10 cellular contexts compared by ENCODE assay signal in the genomic region with DNA sequence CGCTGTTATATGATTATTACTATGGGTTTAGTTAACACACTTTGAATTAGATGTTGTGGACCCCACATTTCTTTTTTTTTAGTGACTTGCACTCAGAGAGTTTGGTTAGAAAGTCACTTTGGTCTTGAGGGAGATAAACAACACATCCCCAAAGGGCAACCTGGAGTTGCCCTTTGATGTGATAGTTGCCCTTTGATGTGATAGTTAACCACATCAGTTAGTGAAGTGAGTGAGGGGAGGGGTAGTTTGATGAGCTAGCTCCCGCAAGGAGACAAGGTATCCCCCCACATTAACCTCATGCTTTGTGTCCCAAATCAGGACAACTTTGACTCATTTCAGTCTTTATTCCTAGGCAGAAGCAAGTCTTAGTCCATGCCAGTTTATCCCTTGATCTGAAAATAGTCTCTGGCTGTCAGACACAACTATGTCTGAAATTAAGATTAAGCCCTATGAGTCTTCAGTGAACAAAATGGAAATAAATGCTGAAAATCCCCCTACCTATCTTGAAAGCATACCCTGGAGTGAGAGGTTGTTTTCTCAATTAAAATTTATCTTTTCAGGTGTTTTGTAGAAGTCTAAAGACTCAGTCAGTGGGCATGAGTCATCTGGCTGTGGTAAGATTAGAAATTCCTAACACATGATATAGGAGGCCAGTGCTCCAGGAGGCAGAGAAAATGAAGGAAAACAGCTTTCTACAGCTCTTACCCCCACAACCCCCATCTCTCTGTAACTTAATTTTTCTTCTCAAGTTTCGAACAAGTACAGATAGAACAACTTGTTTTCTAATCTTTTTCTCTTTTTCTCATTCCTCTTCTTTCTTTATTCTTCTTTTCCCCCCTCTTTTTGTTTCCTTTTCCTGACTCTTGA.
DNase-seq lines count a peak whose midpoint lies in the region; ATAC-seq and TF ChIP-seq lines count a peak whose summit lies in the region.
"Had no signal": no experiment of that assay in that cellular context is flagged by ENCODE, and none has a peak within 500 bp of the region (broad histone marks: within the 10 kb centered on the region; RNA-seq: fewer than 3 reads in every experiment).

No MANE protein-coding gene starts in this region.

- no peaks in the 10 kb centered on the region for H3K9me3 Mint-ChIP-seq in activated CD4-positive, alpha-beta memory T cell treated with anti-CD3 and anti-CD28 coated beads, Interleukin-2, amount 10 ng/mL, durations not matched to agents 7 days and 5 days

- peak; percentile 83 for DNase-seq in AG08395 (ENCODE audit: low spot score)
- DNase-seq in astrocyte of the cerebellum (ENCODE audit: low read depth) = peak; percentile 90
- no peak for DNase-seq in left lung
- DNase-seq in HuH-7.5 (ENCODE audit: low spot score) = no peak
- DNase-seq in activated CD4-positive, alpha-beta memory T cell treated with anti-CD3 and anti-CD28 coated beads, Interleukin-2, amount 10 ng/mL, durations not matched to agents 7 days and 5 days = no peak
- DNase-seq: caudate nucleus had no signal

- H3K27ac ChIP-seq in HUES48 (ENCODE audit: low read depth, low read length) (peak overlapping the region; percentile 68), left lung (no peak overlapping the region)

- ATAC-seq in left lung = peak; percentile 77
- no peak for ATAC-seq in HG02571 (IDR thresholded peaks at IDR 0.05; ENCODE audit: unreplicated experiment)
- no peak for ATAC-seq in GM21529 (IDR thresholded peaks at IDR 0.05; ENCODE audit: unreplicated experiment)

- peaks cover 28% of the 10 kb centered on the region for H3K4me1 Mint-ChIP-seq in activated CD4-positive, alpha-beta memory T cell treated with anti-CD3 and anti-CD28 coated beads, Interleukin-2, amount 10 ng/mL, durations not matched to agents 7 days and 5 days

- H3K36me3 ChIP-seq in HUES48 (ENCODE audit: control insufficient read depth, insufficient read depth, low read length) (no peaks in the 10 kb centered on the region), left lung (no peaks in the 10 kb centered on the region)
- H3K36me3 ChIP-seq: HAP-1 had no signal

- in situ Hi-C loops in astrocyte of the cerebellum (cut with HindIII; ENCODE audit: low sequenced_read_pairs) = loop anchor here (25.0 kb wide), 1 partner anchor 200 kb away; no protein-coding TSS in a partner anchor

- no peak overlapping the region for H3K4me3 Mint-ChIP-seq in activated CD4-positive, alpha-beta memory T cell treated with anti-CD3 and anti-CD28 coated beads, Interleukin-2, amount 10 ng/mL, durations not matched to agents 7 days and 5 days

- no peak overlapping the region for H3K27ac Mint-ChIP-seq in activated CD4-positive, alpha-beta memory T cell treated with anti-CD3 and anti-CD28 coated beads, Interleukin-2, amount 10 ng/mL, durations not matched to agents 7 days and 5 days

- H3K4me1 ChIP-seq in HUES48 (ENCODE audit: control insufficient read depth, insufficient read depth, low read length) (peaks cover 21% of the 10 kb centered on the region), left lung (peaks cover 0 to 13% of the 10 kb centered on the region in 2 donors)

- H3K4me3 ChIP-seq in HUES48 (ENCODE audit: low read depth, low read length) (no peak overlapping the region), astrocyte of the cerebellum (ENCODE audit: low read depth, low read length) (no peak overlapping the region), left lung (no peak overlapping the region)
- H3K4me3 ChIP-seq: HAP-1 had no signal

- no peaks in the 10 kb centered on the region for H3K36me3 Mint-ChIP-seq in activated CD4-positive, alpha-beta memory T cell treated with anti-CD3 and anti-CD28 coated beads, Interleukin-2, amount 10 ng/mL, durations not matched to agents 7 days and 5 days (ENCODE audit: low read depth)

- POLR2A ChIA-PET in activated CD4-positive, alpha-beta memory T cell treated with anti-CD3 and anti-CD28 coated beads, Interleukin-2, amount 10 ng/mL, durations not matched to agents 7 days and 5 days (lab: Charles Lee) = no interaction called here

- intact Hi-C loops in left lung (cut with DNase I) = loop anchor here in 1 of 2 donors (5.0 kb wide), 1 partner anchor 425 kb away; no protein-coding TSS in a partner anchor

- CTCF ChIA-PET in activated CD4-positive, alpha-beta memory T cell treated with anti-CD3 and anti-CD28 coated beads, Interleukin-2, amount 10 ng/mL, durations not matched to agents 7 days and 5 days (lab: Charles Lee) = interaction anchor here (0.9 to 3.2 kb wide), 9 partner anchors 8 to 428 kb away, joined by 3 to 28 read pairs (median 5); a partner anchor contains a TSS

- H3K27me3 ChIP-seq in HUES48 (ENCODE audit: control insufficient read depth, insufficient read depth, low read length) (no peaks in the 10 kb centered on the region), left lung (no peaks in the 10 kb centered on the region)

- TF ChIP-seq CTCF in astrocyte of the cerebellum (IDR thresholded peaks at IDR 0.05; ENCODE audit: low read depth, low read length, missing control alignments) (no peak), left lung (IDR thresholded peaks at IDR 0.05) (no peak)

- no peak overlapping the region for H3K9ac ChIP-seq in HUES48 (ENCODE audit: low read depth, low read length)

- H3K9me3 ChIP-seq in HUES48 (ENCODE audit: control insufficient read depth, insufficient read depth, low read length) = no peaks in the 10 kb centered on the region
- no peaks in the 10 kb centered on the region for H3K9me3 ChIP-seq in left lung
- H3K9me3 ChIP-seq: HAP-1 had no signal

- peaks cover 44% of the 10 kb centered on the region for H3K27me3 Mint-ChIP-seq in activated CD4-positive, alpha-beta memory T cell treated with anti-CD3 and anti-CD28 coated beads, Interleukin-2, amount 10 ng/mL, durations not matched to agents 7 days and 5 days

Comparison
In these comparisons a context has a peak if more than half of its experiments do, and no peak if none do; other contexts are left out.
1. DNase-seq: peak in AG08395 (single experiment) and astrocyte of the cerebellum (single experiment); none in left lung (0 of 2), HuH-7.5 (single experiment) and activated CD4-positive, alpha-beta memory T cell treated with anti-CD3 and anti-CD28 coated beads, Interleukin-2, amount 10 ng/mL, durations not matched to agents 7 days and 5 days (single experiment).